Comparison of ENCODE assay signal across 9 cellular contexts in the genomic region with DNA sequence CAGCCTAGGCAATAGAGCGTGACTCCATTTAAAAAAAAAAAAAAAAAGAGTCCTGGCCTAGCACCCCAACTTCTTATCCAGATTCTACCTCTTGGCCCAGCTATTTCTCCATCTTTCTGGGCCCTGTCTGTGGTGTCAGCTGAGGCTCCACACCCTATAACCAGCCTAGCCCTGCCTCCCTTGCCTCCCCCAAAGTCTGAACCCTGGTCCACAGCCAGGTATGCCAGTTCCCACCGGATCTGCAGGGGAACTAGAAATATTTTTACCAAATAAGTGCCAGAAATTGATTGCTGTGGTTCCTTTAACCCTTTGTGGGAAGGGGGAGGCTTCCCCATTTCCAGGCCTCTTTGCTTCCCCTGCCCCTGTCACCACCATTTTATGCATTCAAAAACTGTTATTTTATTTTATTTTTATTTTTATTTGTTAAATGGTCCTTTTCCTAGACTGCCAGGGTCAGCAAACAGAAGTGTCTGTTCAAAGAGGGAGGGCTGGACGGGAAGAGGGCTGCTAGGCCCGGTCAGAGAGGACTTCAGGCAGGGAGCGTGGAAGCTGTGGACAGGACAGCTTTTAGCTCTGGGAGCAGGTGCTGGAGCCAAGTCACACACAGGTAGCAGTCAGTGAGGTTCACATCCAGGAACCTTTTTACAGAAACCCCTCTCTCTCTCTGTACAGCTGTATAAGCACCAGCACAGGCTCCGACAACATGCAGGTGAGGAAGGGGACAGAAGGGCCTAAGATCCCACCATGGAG. TPM values are rescaled to one million over a fixed set of nuclear protein-coding genes. Genes with fewer than 3 reads are reported as not detected.
A peak's percentile ranks its signal among the peaks of the same experiment; 100 is the strongest.
DNase-seq lines count a peak whose midpoint lies in the region; ATAC-seq lines count a peak whose summit lies in the region.
"Had no signal": no experiment of that assay in that cellular context is flagged by ENCODE, and none has a peak within 500 bp of the region (broad histone marks: within the 10 kb centered on the region; RNA-seq: fewer than 3 reads in every experiment).

No MANE protein-coding gene starts in this region.

- no peaks in the 10 kb centered on the region for H3K9me3 Mint-ChIP-seq in activated CD8-positive, alpha-beta T cell treated with anti-CD3 and anti-CD28 coated beads, Interleukin-2, amount 10 ng/mL, durations not matched to agents 7 days and 5 days (ENCODE audit: insufficient read depth)
- H3K9me3 Mint-ChIP-seq in stimulated activated naive CD8-positive, alpha-beta T cell treated with anti-CD3 and anti-CD28 coated beads, Interleukin-15, amount 100 ng/mL, for 72 hours = no peaks in the 10 kb centered on the region

- ATAC-seq in HG02870 (IDR thresholded peaks at IDR 0.05; ENCODE audit: unreplicated experiment) = peak; percentile 17
- no peak for ATAC-seq in activated CD8-positive, alpha-beta T cell treated with anti-CD3 and anti-CD28 coated beads, Interleukin-2, amount 10 ng/mL, durations not matched to agents 7 days and 5 days
- peak; percentile 8 for ATAC-seq in stimulated activated naive CD8-positive, alpha-beta T cell treated with anti-CD3 and anti-CD28 coated beads, Interleukin-15, amount 100 ng/mL, for 72 hours
- ATAC-seq in left cardiac atrium = no peak

- peak overlapping the region; percentile 75 for H3K27ac Mint-ChIP-seq in activated CD8-positive, alpha-beta T cell treated with anti-CD3 and anti-CD28 coated beads, Interleukin-2, amount 10 ng/mL, durations not matched to agents 7 days and 5 days
- peak overlapping the region; percentile 81 to 82 for H3K27ac Mint-ChIP-seq in stimulated activated naive CD8-positive, alpha-beta T cell treated with anti-CD3 and anti-CD28 coated beads, Interleukin-15, amount 100 ng/mL, for 72 hours

- no peak overlapping the region for H3K4me3 Mint-ChIP-seq in activated CD8-positive, alpha-beta T cell treated with anti-CD3 and anti-CD28 coated beads, Interleukin-2, amount 10 ng/mL, durations not matched to agents 7 days and 5 days
- H3K4me3 Mint-ChIP-seq in stimulated activated naive CD8-positive, alpha-beta T cell treated with anti-CD3 and anti-CD28 coated beads, Interleukin-15, amount 100 ng/mL, for 72 hours = peak overlapping the region; percentile 51 to 73

- intact Hi-C loops in left cardiac atrium (cut with DNase I) = no loop called here

- H3K36me3 Mint-ChIP-seq in activated CD8-positive, alpha-beta T cell treated with anti-CD3 and anti-CD28 coated beads, Interleukin-2, amount 10 ng/mL, durations not matched to agents 7 days and 5 days (ENCODE audit: low read depth) = peaks cover 49% of the 10 kb centered on the region

- DNase-seq in SIG-M5 treated with dmso at 0.1 percent for 504 hours (lab: John Stamatoyannopoulos, UW; ENCODE audit: unreplicated experiment) (peak; percentile 7), SIG-M5 (lab: John Stamatoyannopoulos, UW) (no peak), SHP77 (lab: John Stamatoyannopoulos, UW) (no peak), left cardiac atrium (no peak), amygdala (lab: John Stamatoyannopoulos, UW) (no peak)
- no peak for DNase-seq in activated CD8-positive, alpha-beta T cell treated with anti-CD3 and anti-CD28 coated beads, Interleukin-2, amount 10 ng/mL, durations not matched to agents 7 days and 5 days
- DNase-seq in stimulated activated naive CD8-positive, alpha-beta T cell treated with anti-CD3 and anti-CD28 coated beads, Interleukin-15, amount 100 ng/mL, for 72 hours = no peak
- DNase-seq: stimulated activated CD4-positive, alpha-beta T cell treated with anti-CD3 and anti-CD28 coated beads, Interleukin-1b, Interleukin-23, amount 100 ng/mL, for 48 hours had no signal

- peaks cover 58% of the 10 kb centered on the region for H3K4me1 Mint-ChIP-seq in activated CD8-positive, alpha-beta T cell treated with anti-CD3 and anti-CD28 coated beads, Interleukin-2, amount 10 ng/mL, durations not matched to agents 7 days and 5 days (ENCODE audit: low read depth)
- H3K4me1 Mint-ChIP-seq in stimulated activated naive CD8-positive, alpha-beta T cell treated with anti-CD3 and anti-CD28 coated beads, Interleukin-15, amount 100 ng/mL, for 72 hours = peaks cover 73% of the 10 kb centered on the region

- POLR2A ChIA-PET in activated CD8-positive, alpha-beta T cell treated with anti-CD3 and anti-CD28 coated beads, Interleukin-2, amount 10 ng/mL, durations not matched to agents 7 days and 5 days (lab: Charles Lee) = no interaction called here

- CTCF ChIA-PET in activated CD8-positive, alpha-beta T cell treated with anti-CD3 and anti-CD28 coated beads, Interleukin-2, amount 10 ng/mL, durations not matched to agents 7 days and 5 days (lab: Charles Lee) = no interaction called here

- H3K27me3 Mint-ChIP-seq in activated CD8-positive, alpha-beta T cell treated with anti-CD3 and anti-CD28 coated beads, Interleukin-2, amount 10 ng/mL, durations not matched to agents 7 days and 5 days (ENCODE audit: low read depth) = no peaks in the 10 kb centered on the region
- no peaks in the 10 kb centered on the region for H3K27me3 Mint-ChIP-seq in stimulated activated naive CD8-positive, alpha-beta T cell treated with anti-CD3 and anti-CD28 coated beads, Interleukin-15, amount 100 ng/mL, for 72 hours

RNA-seq across cellular contexts. Expression of gene TTC9, which starts 23.2 kb away (rescaled TPM):
- 10 to 100 TPM; 13.9 to 14.8 TPM for total RNA-seq in activated CD8-positive, alpha-beta T cell treated with anti-CD3 and anti-CD28 coated beads, Interleukin-2, amount 10 ng/mL, durations not matched to agents 7 days and 5 days
- 1 to 10 TPM; 1.2 to 3.6 TPM for total RNA-seq in left cardiac atrium

Comparison
In these comparisons a context has a peak if more than half of its experiments do, and no peak if none do; other contexts are left out.
1. ATAC-seq: peak in HG02870 (single experiment) and stimulated activated naive CD8-positive, alpha-beta T cell treated with anti-CD3 and anti-CD28 coated beads, Interleukin-15, amount 100 ng/mL, for 72 hours (single experiment); none in activated CD8-positive, alpha-beta T cell treated with anti-CD3 and anti-CD28 coated beads, Interleukin-2, amount 10 ng/mL, durations not matched to agents 7 days and 5 days (single experiment) and left cardiac atrium (0 of 2).